In the genomic region with DNA sequence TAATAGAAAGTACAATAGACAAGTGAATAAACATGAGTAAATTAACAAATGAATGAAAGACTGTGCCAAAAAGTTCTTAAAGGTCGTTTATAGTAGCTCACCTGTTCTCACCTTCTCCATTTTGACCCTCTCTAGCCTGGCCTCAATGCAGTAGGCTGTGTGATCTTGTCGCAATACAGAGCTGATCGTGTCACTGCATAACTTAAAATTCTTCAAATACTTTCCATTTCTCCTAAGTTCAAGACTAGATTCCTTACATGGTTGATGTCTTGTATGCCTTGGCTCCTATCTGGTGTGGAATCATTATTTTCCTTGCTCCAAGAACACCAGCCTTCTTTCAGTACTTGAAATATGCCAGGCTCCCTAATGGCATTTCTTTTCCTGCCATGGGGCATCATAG, we compare ENCODE assay signal across 38 cellular contexts. TPM values are rescaled to one million over a fixed set of nuclear protein-coding genes. Genes with fewer than 3 reads are reported as not detected.
"Had no signal": no experiment of that assay in that cellular context is flagged by ENCODE, and none has a peak within 500 bp of the region (broad histone marks: within the 10 kb centered on the region; RNA-seq: fewer than 3 reads in every experiment).

No MANE protein-coding gene starts in this region.

- ATAC-seq: activated CD4-positive, alpha-beta T cell treated with anti-CD3 and anti-CD28 coated beads for 36 hours; activated CD4-positive, CD25-positive, alpha-beta regulatory T cell treated with anti-CD3 and anti-CD28 coated beads, Interleukin-2, amount 50 U/mL, for 24 hours; activated CD8-positive, alpha-beta T cell treated with anti-CD3 and anti-CD28 coated beads for 36 hours; activated naive CD4-positive, alpha-beta T cell treated with anti-CD3 and anti-CD28 coated beads, Interleukin-2, amount 50 U/mL, for 72 hours; activated T-cell treated with anti-CD3 and anti-CD28 coated beads, Interleukin-2, amount 50 U/mL, for 4 hours; activated T-cell treated with anti-CD3 and anti-CD28 coated beads, Interleukin-2, amount 50 U/mL, for 72 hours; activated T-helper 17 cell treated with anti-CD3 and anti-CD28 coated beads, Interleukin-2, amount 50 U/mL, for 72 hours; body of pancreas had no signal

- H3K4me1 ChIP-seq: adrenal gland, body of pancreas, breast epithelium had no signal

- H3K4me1 Mint-ChIP-seq: activated CD4-positive, alpha-beta T cell treated with anti-CD3 and anti-CD28 coated beads for 36 hours; activated CD4-positive, alpha-beta T cell treated with anti-CD3 and anti-CD28 coated beads, Interleukin-2, amount 10 ng/mL, durations not matched to agents 7 days and 5 days; activated naive CD8-positive, alpha-beta T cell treated with anti-CD3 and anti-CD28 coated beads for 36 hours; activated T-helper 17 cell treated with anti-CD3 and anti-CD28 coated beads, Interleukin-2, amount 50 U/mL, for 72 hours had no signal

- H3K4me3 Mint-ChIP-seq: activated CD4-positive, alpha-beta T cell treated with anti-CD3 and anti-CD28 coated beads for 36 hours; activated CD4-positive, alpha-beta T cell treated with anti-CD3 and anti-CD28 coated beads, Interleukin-2, amount 10 ng/mL, durations not matched to agents 7 days and 5 days; activated CD8-positive, alpha-beta T cell treated with anti-CD3 and anti-CD28 coated beads for 36 hours; activated naive CD4-positive, alpha-beta T cell treated with anti-CD3 and anti-CD28 coated beads for 36 hours; activated naive CD8-positive, alpha-beta T cell treated with anti-CD3 and anti-CD28 coated beads for 36 hours; activated T-cell treated with anti-CD3 and anti-CD28 coated beads, Interleukin-2, amount 50 U/mL, for 4 hours; activated T-cell treated with anti-CD3 and anti-CD28 coated beads, Interleukin-2, amount 50 U/mL, for 72 hours; activated T-helper 1 cell treated with anti-CD3 and anti-CD28 coated beads, Interleukin-12 subunit alpha, Interleukin-12 subunit beta, Interleukin-2, Interleukin-4 antibody, amounts not matched to agents 30 ng/mL and 10 ng/mL and 1 ng/mL, durations not matched to agents 14 hours and 24 hours and 36 hours; activated T-helper 17 cell treated with anti-CD3 and anti-CD28 coated beads, Interleukin-2, amount 50 U/mL, for 72 hours; T-helper 1 cell treated with Interleukin-12 subunit alpha and Interleukin-12 subunit beta and Interleukin-4 antibody, amounts not matched to agents 30 μg/mL and 1 μg/mL, for 36 hours; T-helper 2 cell treated with Interferon-gamma antibody and Interleukin-4, amounts not matched to agents 5 μg/mL and 100 μg/mL, for 36 hours had no signal

- H3K27ac ChIP-seq: adrenal gland, body of pancreas, brain microvascular endothelial cell, breast epithelium, VCaP had no signal

- H3K36me3 ChIP-seq: adrenal gland, brain microvascular endothelial cell, breast epithelium had no signal

- FAIRE-seq: astrocyte, TTC549 had no signal

- H3K27ac Mint-ChIP-seq: activated CD4-positive, alpha-beta T cell treated with anti-CD3 and anti-CD28 coated beads for 36 hours; activated CD4-positive, alpha-beta T cell treated with anti-CD3 and anti-CD28 coated beads, Interleukin-2, amount 10 ng/mL, durations not matched to agents 7 days and 5 days; activated CD8-positive, alpha-beta T cell treated with anti-CD3 and anti-CD28 coated beads for 36 hours; activated naive CD4-positive, alpha-beta T cell treated with anti-CD3 and anti-CD28 coated beads for 36 hours; activated naive CD4-positive, alpha-beta T cell treated with anti-CD3 and anti-CD28 coated beads, Interleukin-2, amount 50 U/mL, for 72 hours; activated naive CD8-positive, alpha-beta T cell treated with anti-CD3 and anti-CD28 coated beads for 36 hours; activated T-cell treated with anti-CD3 and anti-CD28 coated beads, Interleukin-2, amount 50 U/mL, for 72 hours; activated T-helper 1 cell treated with anti-CD3 and anti-CD28 coated beads, Interleukin-12 subunit alpha, Interleukin-12 subunit beta, Interleukin-2, Interleukin-4 antibody, amounts not matched to agents 30 ng/mL and 10 ng/mL and 1 ng/mL, durations not matched to agents 14 hours and 24 hours and 36 hours; activated T-helper 17 cell treated with anti-CD3 and anti-CD28 coated beads, Interleukin-2, amount 50 U/mL, for 72 hours; T-helper 1 cell treated with Interleukin-12 subunit alpha and Interleukin-12 subunit beta and Interleukin-4 antibody, amounts not matched to agents 30 μg/mL and 1 μg/mL, for 36 hours; T-helper 2 cell treated with Interferon-gamma antibody and Interleukin-4, amounts not matched to agents 5 μg/mL and 100 μg/mL, for 36 hours had no signal

- DNase-seq: activated CD4-positive, alpha-beta T cell treated with anti-CD3 and anti-CD28 coated beads for 1 hour; activated CD4-positive, alpha-beta T cell treated with anti-CD3 and anti-CD28 coated beads for 36 hours; activated CD4-positive, alpha-beta T cell treated with anti-CD3 and anti-CD28 coated beads for 48 hours; activated CD4-positive, alpha-beta T cell treated with anti-CD3 and anti-CD28 coated beads, Interleukin-2, amount 10 ng/mL, durations not matched to agents 7 days and 5 days; activated CD4-positive, alpha-beta T cell treated with anti-CD3 and anti-CD28 coated beads, Interleukin-2, amount 50 U/mL, for 48 hours; activated CD4-positive, CD25-positive, alpha-beta regulatory T cell; activated CD8-positive, alpha-beta memory T cell treated with anti-CD3 and anti-CD28 coated beads, Interleukin-2, amount 50 U/mL, for 4 hours; activated CD8-positive, alpha-beta T cell treated with anti-CD3 and anti-CD28 coated beads for 36 hours; activated effector memory CD4-positive, alpha-beta T cell treated with anti-CD3 and anti-CD28 coated beads, Interleukin-2, amount 50 U/mL, for 16 hours; activated gamma-delta T cell treated with Interleukin-2 at 50 U/mL for 16 hours; activated naive CD4-positive, alpha-beta T cell; activated naive CD4-positive, alpha-beta T cell treated with anti-CD3 and anti-CD28 coated beads for 36 hours; activated naive CD4-positive, alpha-beta T cell treated with anti-CD3 and anti-CD28 coated beads, Interleukin-2, amount 50 U/mL, for 16 hours; activated naive CD8-positive, alpha-beta T cell treated with anti-CD3 and anti-CD28 coated beads for 36 hours; activated T-cell treated with anti-CD3 and anti-CD28 coated beads for 4 hours; activated T-cell treated with anti-CD3 and anti-CD28 coated beads, Interleukin-2, amount 50 U/mL, for 1 hour; activated T-cell treated with anti-CD3 and anti-CD28 coated beads, Interleukin-2, amount 50 U/mL, for 4 hours; activated T-cell treated with anti-CD3 and anti-CD28 coated beads, Interleukin-2, amount 50 U/mL, for 72 hours; adrenal gland; amniotic stem cell; aorta; body of pancreas; brain microvascular endothelial cell; central memory CD4-positive, alpha-beta T cell; T-helper 1 cell; T-helper 2 cell; T-helper 9 cell had no signal

- H3K9me3 Mint-ChIP-seq: activated CD8-positive, alpha-beta T cell treated with anti-CD3 and anti-CD28 coated beads for 36 hours; activated naive CD4-positive, alpha-beta T cell treated with anti-CD3 and anti-CD28 coated beads for 36 hours; activated T-helper 1 cell treated with anti-CD3 and anti-CD28 coated beads, Interleukin-12 subunit alpha, Interleukin-12 subunit beta, Interleukin-2, Interleukin-4 antibody, amounts not matched to agents 30 ng/mL and 10 ng/mL and 1 ng/mL, durations not matched to agents 14 hours and 24 hours and 36 hours; T-helper 1 cell treated with Interleukin-12 subunit alpha and Interleukin-12 subunit beta and Interleukin-4 antibody, amounts not matched to agents 30 μg/mL and 1 μg/mL, for 36 hours had no signal

- H3K4me3 ChIP-seq: adrenal gland, body of pancreas, breast epithelium had no signal

- H3K27me3 Mint-ChIP-seq: activated CD4-positive, alpha-beta T cell treated with anti-CD3 and anti-CD28 coated beads, Interleukin-2, amount 10 ng/mL, durations not matched to agents 7 days and 5 days; activated CD8-positive, alpha-beta T cell treated with anti-CD3 and anti-CD28 coated beads for 36 hours; activated naive CD8-positive, alpha-beta T cell treated with anti-CD3 and anti-CD28 coated beads for 36 hours; activated T-helper 17 cell treated with anti-CD3 and anti-CD28 coated beads, Interleukin-2, amount 50 U/mL, for 72 hours had no signal

- H3K36me3 Mint-ChIP-seq: activated naive CD8-positive, alpha-beta T cell treated with anti-CD3 and anti-CD28 coated beads for 36 hours had no signal

- H3K9me3 ChIP-seq: adrenal gland, body of pancreas, breast epithelium had no signal

- H3K27me3 ChIP-seq: adrenal gland, body of pancreas, brain microvascular endothelial cell, breast epithelium had no signal

RNA-seq across cellular contexts. Expression of gene GABRA2, which starts 9.5 kb away (rescaled TPM):
- total RNA-seq: activated CD4-positive, alpha-beta T cell treated with anti-CD3 and anti-CD28 coated beads for 36 hours; activated CD4-positive, alpha-beta T cell treated with anti-CD3 and anti-CD28 coated beads, Interleukin-2, amount 10 ng/mL, durations not matched to agents 7 days and 5 days; activated CD8-positive, alpha-beta memory T cell treated with anti-CD3 and anti-CD28 coated beads for 36 hours; activated CD8-positive, alpha-beta T cell treated with anti-CD3 and anti-CD28 coated beads for 36 hours; activated naive CD4-positive, alpha-beta T cell treated with anti-CD3 and anti-CD28 coated beads for 36 hours; activated naive CD4-positive, alpha-beta T cell treated with anti-CD3 and anti-CD28 coated beads, Interleukin-2, amount 50 U/mL, for 72 hours; activated naive CD8-positive, alpha-beta T cell treated with anti-CD3 and anti-CD28 coated beads for 36 hours; activated T-cell treated with anti-CD3 and anti-CD28 coated beads, Interleukin-2, amount 50 U/mL, for 4 hours; activated T-cell treated with anti-CD3 and anti-CD28 coated beads, Interleukin-2, amount 50 U/mL, for 72 hours; activated T-helper 1 cell treated with anti-CD3 and anti-CD28 coated beads, Interleukin-12 subunit alpha, Interleukin-12 subunit beta, Interleukin-2, Interleukin-4 antibody, amounts not matched to agents 30 ng/mL and 10 ng/mL and 1 ng/mL, durations not matched to agents 14 hours and 24 hours and 36 hours; activated T-helper 17 cell treated with anti-CD3 and anti-CD28 coated beads, Interleukin-2, amount 50 U/mL, for 72 hours; astrocyte had no signal
